ENCODE assay signal across 8 cellular contexts in the genomic region with DNA sequence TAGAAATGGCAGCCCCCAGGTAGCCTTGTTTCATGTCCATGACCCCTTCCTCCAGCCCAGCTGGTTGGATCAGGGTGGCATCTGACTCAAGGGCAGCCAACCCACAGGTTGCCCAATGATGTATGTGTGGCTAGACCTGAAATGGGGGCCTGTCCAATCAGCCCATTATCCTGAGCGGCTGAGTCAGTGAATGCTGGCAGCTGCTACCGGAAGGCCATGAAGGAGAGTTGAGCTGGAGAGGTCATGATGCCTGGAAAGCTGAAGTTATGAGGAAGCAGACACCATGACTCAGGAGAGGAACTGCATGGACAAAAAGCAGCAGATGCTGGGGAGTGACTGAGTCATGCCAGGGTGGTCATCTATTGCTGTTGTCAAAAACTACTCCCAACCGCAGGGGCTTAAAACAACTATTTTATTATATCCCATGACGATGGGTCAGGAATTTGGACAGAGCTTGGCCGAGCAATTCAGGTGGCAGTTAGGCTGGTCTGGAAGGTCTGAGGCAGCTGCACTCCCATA.
A peak's percentile ranks its signal among the peaks of the same experiment; 100 is the strongest.
DNase-seq lines count a peak whose midpoint lies in the region; ATAC-seq and TF ChIP-seq lines count a peak whose summit lies in the region.

No MANE protein-coding gene starts in this region.

- no peak overlapping the region for H3K9ac ChIP-seq in SK-N-SH

- 7% methylated on average over 5 of the region's 5 CpGs for WGBS in SK-N-SH (ENCODE audit: low lambda C conversion rate)

- peaks cover 35% of the 10 kb centered on the region for H3F3A ChIP-seq in SK-N-SH (replicated peaks; ENCODE audit: insufficient read depth)

- no peak overlapping the region for H2AFZ ChIP-seq in SK-N-SH (ENCODE audit: low read depth)

- DNase-seq in HPDE6-E6E7 (ENCODE audit: extremely low spot score) = peak; percentile 98
- DNase-seq in SK-N-SH = no peak
- DNase-seq in fibroblast of pulmonary artery (ENCODE audit: low read depth) = peak; percentile 97
- DNase-seq in smooth muscle cell of the brain vasculature (ENCODE audit: low read depth, low spot score) = peak; percentile 61
- DNase-seq in SHP77 (lab: John Stamatoyannopoulos, UW) = no peak
- DNase-seq in DMS79 treated with DMSO at 0.1 percent for 48 hours (lab: John Stamatoyannopoulos, UW) = no peak

- H3K4me1 ChIP-seq in SK-N-SH (ENCODE audit: control insufficient read depth in 1 of 2, insufficient read depth in 2 of 2, low read depth in 1 of 2, low read length in 1 of 2) = peaks cover 7 to 25% of the 10 kb centered on the region in 2 experiments; a peak in 3 of 4 replicates

- H3K4me2 ChIP-seq in SK-N-SH = peak overlapping the region; percentile 66

- H3K36me3 ChIP-seq in SK-N-SH (replicated peaks in 1 of 2; ENCODE audit: control insufficient read depth in 1 of 2, insufficient read depth in 2 of 2, low read length in 1 of 2) = no peaks in the 10 kb centered on the region

- POLR2A ChIA-PET in SK-N-SH (lab: Yijun Ruan, JAX) = no interaction called here

- TF ChIP-seq RAD21 in SK-N-SH (IDR thresholded peaks at IDR 0.05; ENCODE audit: low read length) = no peak

- no peaks in the 10 kb centered on the region for H3K27me3 ChIP-seq in SK-N-SH (ENCODE audit: insufficient read depth)

- TF ChIP-seq CTCF in SK-N-SH (IDR thresholded peaks at IDR 0.05) = no peak
- no peak for TF ChIP-seq CTCF in fibroblast of pulmonary artery (IDR thresholded peaks at IDR 0.05; ENCODE audit: low read length, missing control alignments)

- no peaks in the 10 kb centered on the region for H3K79me2 ChIP-seq in SK-N-SH (ENCODE audit: insufficient read depth)

- TF ChIP-seq EP300 in SK-N-SH (IDR thresholded peaks at IDR 0.05; ENCODE audit: borderline replicate concordance in 1 of 2, low read depth in 1 of 2, low read length in 1 of 2) = peak; percentile 35 to 96; a peak in 3 of 4 replicates

- CTCF ChIA-PET in SK-N-SH (lab: Yijun Ruan, JAX) = interaction anchor here (1.1 to 1.9 kb wide), 4 partner anchors 10 to 61 kb away, joined by 3 to 10 read pairs (median 6); no protein-coding TSS in a partner anchor

- no peak overlapping the region for H3K4me3 ChIP-seq in SK-N-SH (ENCODE audit: low read depth in 2 of 2, low read length in 1 of 2)
- H3K4me3 ChIP-seq in fibroblast of pulmonary artery (replicated peaks; ENCODE audit: low read depth, low read length) = no peak overlapping the region

- no peaks in the 10 kb centered on the region for H3K9me2 ChIP-seq in SK-N-SH

- H3K27ac ChIP-seq in SK-N-SH (ENCODE audit: low read depth in 2 of 2, low read length in 1 of 2) = peak overlapping the region in 1 of 2 experiments; percentile 88; a peak in 2 of 4 replicates

- no peaks in the 10 kb centered on the region for H4K20me1 ChIP-seq in SK-N-SH (ENCODE audit: insufficient read depth)

- H3K9me3 ChIP-seq in SK-N-SH = no peaks in the 10 kb centered on the region

- no peak for ATAC-seq in HG03442 (IDR thresholded peaks at IDR 0.05; ENCODE audit: unreplicated experiment)
- no peak for ATAC-seq in HG02759 (IDR thresholded peaks at IDR 0.05; ENCODE audit: unreplicated experiment)

TF ChIP-seq in SK-N-SH, 30 proteins besides CTCF, POLR2A, EP300 and RAD21 (continues in another document):
- TF ChIP-seq RCOR1 (IDR thresholded peaks at IDR 0.05; ENCODE audit: low read length) (no peak), TCF12 (IDR thresholded peaks at IDR 0.05) (peak; percentile 99), POLR2AphosphoS5 (IDR thresholded peaks at IDR 0.05; ENCODE audit: low read depth, low read length) (peak; percentile 61; the same call in 1 of the 2 replicates), MEF2A (IDR thresholded peaks at IDR 0.05; ENCODE audit: borderline replicate concordance, low read depth) (no peak; the same call in 1 of the 2 replicates), MXI1 (IDR thresholded peaks at IDR 0.05; ENCODE audit: low read depth, low read length) (no peak), GABPA (IDR thresholded peaks at IDR 0.05; ENCODE audit: low read depth) (peak; percentile 44; the same call in 1 of the 2 replicates), NRF1 (IDR thresholded peaks at IDR 0.05; ENCODE audit: low read depth, low read length) (no peak), REST (IDR thresholded peaks at IDR 0.05; ENCODE audit: low read depth, low read length) (peak; percentile 50), YY1 (IDR thresholded peaks at IDR 0.05; ENCODE audit: low read depth) (peak; percentile 42; the same call in 1 of the 2 replicates), ZBTB33 (IDR thresholded peaks at IDR 0.05; ENCODE audit: borderline replicate concordance, low read depth) (peak; percentile 82), MAX (IDR thresholded peaks at IDR 0.05; ENCODE audit: low read depth) (peak; percentile 89), EZH2phosphoT487 (IDR thresholded peaks at IDR 0.05; ENCODE audit: borderline replicate concordance, low read depth) (no peak), FOXM1 (IDR thresholded peaks at IDR 0.05; ENCODE audit: low read depth) (peak; percentile 81), SMC3 (IDR thresholded peaks at IDR 0.05; ENCODE audit: low read depth, low read length) (no peak), NFIC (IDR thresholded peaks at IDR 0.05; ENCODE audit: borderline replicate concordance) (peak; percentile 99), FOSL2 (IDR thresholded peaks at IDR 0.05; ENCODE audit: borderline replicate concordance, low read depth) (peak; percentile 98), TAF1 (IDR thresholded peaks at IDR 0.05; ENCODE audit: borderline replicate concordance, low read depth, low read length) (no peak; the same call in 1 of the 2 replicates), TEAD4 (IDR thresholded peaks at IDR 0.05; ENCODE audit: borderline replicate concordance, insufficient read depth) (peak; percentile 93), SIN3A (IDR thresholded peaks at IDR 0.05; ENCODE audit: borderline replicate concordance, low read depth, low read length) (no peak), CHD2 (IDR thresholded peaks at IDR 0.05; ENCODE audit: low read length, partially characterized antibody) (no peak), RXRA (IDR thresholded peaks at IDR 0.05; ENCODE audit: borderline replicate concordance, low read depth) (peak; percentile 99), RFX5 (IDR thresholded peaks at IDR 0.05; ENCODE audit: low read length) (no peak), ELF1 (IDR thresholded peaks at IDR 0.05) (peak; percentile 88), JUND (IDR thresholded peaks at IDR 0.05) (peak; percentile 96), GATA2 (CRISPR knock-in tag; IDR thresholded peaks at IDR 0.05) (no peak), FOXJ3 (CRISPR knock-in tag; IDR thresholded peaks at IDR 0.05) (no peak)
- TF ChIP-seq, protein P1, sequence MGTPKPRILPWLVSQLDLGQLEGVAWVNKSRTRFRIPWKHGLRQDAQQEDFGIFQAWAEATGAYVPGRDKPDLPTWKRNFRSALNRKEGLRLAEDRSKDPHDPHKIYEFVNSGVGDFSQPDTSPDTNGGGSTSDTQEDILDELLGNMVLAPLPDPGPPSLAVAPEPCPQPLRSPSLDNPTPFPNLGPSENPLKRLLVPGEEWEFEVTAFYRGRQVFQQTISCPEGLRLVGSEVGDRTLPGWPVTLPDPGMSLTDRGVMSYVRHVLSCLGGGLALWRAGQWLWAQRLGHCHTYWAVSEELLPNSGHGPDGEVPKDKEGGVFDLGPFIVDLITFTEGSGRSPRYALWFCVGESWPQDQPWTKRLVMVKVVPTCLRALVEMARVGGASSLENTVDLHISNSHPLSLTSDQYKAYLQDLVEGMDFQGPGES (IDR thresholded peaks at IDR 0.05; ENCODE audit: low read depth, low read length) = no peak

Comparison
In these comparisons a context has a peak if more than half of its experiments do, and no peak if none do; other contexts are left out.
1. DNase-seq: peak in HPDE6-E6E7 (single experiment), fibroblast of pulmonary artery (single experiment) and smooth muscle cell of the brain vasculature (single experiment); none in SK-N-SH (single experiment), SHP77 (0 of 2) and DMS79 treated with DMSO at 0.1 percent for 48 hours (single experiment).